In genomic region chr2:57947398-57947797, GRCh38 we compare ENCODE assay signal across 16 cellular contexts.
"Had no signal": no experiment of that assay in that cellular context is flagged by ENCODE, and none has a peak within 500 bp of the region (broad histone marks: within the 10 kb centered on the region; RNA-seq: fewer than 3 reads in every experiment).

No MANE protein-coding gene starts in this region.

- H3K27ac ChIP-seq: colonic mucosa, esophagus squamous epithelium, heart right ventricle, ovary, suprapubic skin, upper lobe of right lung had no signal

- ATAC-seq: activated CD4-positive, CD25-positive, alpha-beta regulatory T cell treated with anti-CD3 and anti-CD28 coated beads, Interleukin-2, amount 50 U/mL, for 24 hours; heart right ventricle; left lobe of liver; stimulated activated naive CD8-positive, alpha-beta T cell treated with anti-CD3 and anti-CD28 coated beads, Interleukin-15, Interleukin-2, amounts not matched to agents 100 U/mL and 50 U/mL, for 24 hours; upper lobe of right lung had no signal

- H3K36me3 ChIP-seq: colonic mucosa, esophagus squamous epithelium, heart right ventricle, ovary, suprapubic skin, upper lobe of right lung had no signal

- DNase-seq: activated CD4-positive, alpha-beta T cell treated with anti-CD3 and anti-CD28 coated beads, Interleukin-2, amount 50 U/mL, for 4 hours; activated effector memory CD4-positive, alpha-beta T cell treated with Interleukin-2 at 50 U/mL for 16 hours; activated T-cell treated with anti-CD3 and anti-CD28 coated beads, Interleukin-2, amount 50 U/mL, for 1 hour; caudate nucleus; colonic mucosa; esophagus squamous epithelium; foreskin melanocyte; heart right ventricle; islet precursor cell; ovary; stimulated activated CD4-positive, alpha-beta T cell treated with anti-CD3 and anti-CD28 coated beads, Interleukin-2, amount 100 ng/mL, for 48 hours; stimulated activated naive CD8-positive, alpha-beta T cell treated with anti-CD3 and anti-CD28 coated beads, Interleukin-15, Interleukin-2, amounts not matched to agents 100 U/mL and 50 U/mL, for 24 hours; upper lobe of right lung had no signal

- H3K4me3 ChIP-seq: colonic mucosa, esophagus squamous epithelium, heart right ventricle, ovary, suprapubic skin, upper lobe of right lung had no signal

- H3K9me3 ChIP-seq: colonic mucosa, esophagus squamous epithelium, heart right ventricle, ovary, suprapubic skin, upper lobe of right lung had no signal

- H3K4me1 ChIP-seq: colonic mucosa, esophagus squamous epithelium, heart right ventricle, suprapubic skin, upper lobe of right lung had no signal

- H3K27me3 ChIP-seq: colonic mucosa, esophagus squamous epithelium, heart right ventricle, ovary, suprapubic skin, upper lobe of right lung had no signal
